8 cellular contexts compared by ENCODE assay signal in the genomic region with DNA sequence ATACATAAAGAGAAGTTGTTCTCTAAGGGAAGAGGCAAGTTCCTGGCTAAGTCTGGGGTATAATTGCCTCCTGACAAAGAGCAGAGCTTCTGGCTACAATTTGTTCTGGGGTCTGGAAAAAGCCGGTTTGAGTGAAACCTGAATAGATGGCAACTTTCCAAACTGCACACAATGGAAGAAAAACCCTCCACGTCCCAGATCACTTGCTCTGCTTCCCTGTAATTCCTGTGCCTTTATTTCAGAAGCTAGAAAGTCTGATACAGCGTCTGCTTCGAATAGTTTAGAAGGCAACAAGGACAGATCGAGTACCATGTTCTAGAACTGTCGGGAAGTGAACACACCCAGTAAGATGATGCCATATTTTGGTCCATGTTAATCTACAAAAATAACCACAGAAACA. TPM values are rescaled to one million over a fixed set of nuclear protein-coding genes. Genes with fewer than 3 reads are reported as not detected.
DNase-seq lines count a peak whose midpoint lies in the region; ATAC-seq and TF ChIP-seq lines count a peak whose summit lies in the region.

No MANE protein-coding gene starts in this region.

- intact Hi-C loops in CD8-positive, alpha-beta T cell (cut with DNase I, micrococcal nuclease) = loop anchor here in 1 of 2 experiments (10.0 kb wide), 2 partner anchors 225 to 1925 kb away; a partner anchor contains a TSS
- intact Hi-C loops in posterior cingulate gyrus (cut with DNase I) = no loop called here

- peak overlapping the region; percentile 79 for H3K27ac ChIP-seq in CD8-positive, alpha-beta T cell (ENCODE audit: low read depth, low read length)

- no peaks in the 10 kb centered on the region for H3K27me3 Mint-ChIP-seq in CD8-positive, alpha-beta T cell (ENCODE audit: low read depth)
- no peaks in the 10 kb centered on the region for H3K27me3 Mint-ChIP-seq in natural killer cell treated with Interleukin-12 subunit alpha and Interleukin-12 subunit beta and Interleukin-15 and Interleukin-18, amount 100 ng/mL, for 72 hours

- peaks cover 49% of the 10 kb centered on the region for H3K4me1 ChIP-seq in CD8-positive, alpha-beta T cell (ENCODE audit: insufficient read depth, low read length)

- peaks cover 70% of the 10 kb centered on the region for H3K4me1 Mint-ChIP-seq in CD8-positive, alpha-beta T cell (ENCODE audit: low read depth)
- peaks cover 38 to 47% of the 10 kb centered on the region in 2 donors for H3K4me1 Mint-ChIP-seq in natural killer cell treated with Interleukin-12 subunit alpha and Interleukin-12 subunit beta and Interleukin-15 and Interleukin-18, amount 100 ng/mL, for 72 hours (ENCODE audit: low read depth in 2 of 2)

- H3K36me3 ChIP-seq in CD8-positive, alpha-beta T cell (ENCODE audit: insufficient read depth, low read length) = no peaks in the 10 kb centered on the region

- peak overlapping the region; percentile 65 for H3K4me3 ChIP-seq in CD8-positive, alpha-beta T cell (ENCODE audit: low read depth, low read length)
- no peak overlapping the region for H3K4me3 ChIP-seq in choroid plexus epithelial cell (ENCODE audit: low read depth, low read length)

- H3K27me3 ChIP-seq in CD8-positive, alpha-beta T cell (ENCODE audit: insufficient read depth, low read length) = no peaks in the 10 kb centered on the region

- H3K27ac Mint-ChIP-seq in CD8-positive, alpha-beta T cell = peak overlapping the region; percentile 99
- H3K27ac Mint-ChIP-seq in natural killer cell treated with Interleukin-12 subunit alpha and Interleukin-12 subunit beta and Interleukin-15 and Interleukin-18, amount 100 ng/mL, for 72 hours = peak overlapping the region; percentile 88 to 92

- POLR2A ChIA-PET in CD8-positive, alpha-beta T cell (lab: Charles Lee) = interaction anchor here (0.6 to 17.9 kb wide), 5 partner anchors 8 to 955 kb away, joined by 4 to 685 read pairs (median 26); a partner anchor contains a TSS

- no peak for ATAC-seq in CD8-positive, alpha-beta T cell
- no peak for ATAC-seq in natural killer cell treated with Interleukin-12 subunit alpha and Interleukin-12 subunit beta and Interleukin-15 and Interleukin-18, amount 100 ng/mL, for 72 hours
- ATAC-seq in GM21529 (IDR thresholded peaks at IDR 0.05; ENCODE audit: unreplicated experiment) = no peak

- H3K4me3 Mint-ChIP-seq in CD8-positive, alpha-beta T cell = peak overlapping the region; percentile 94
- H3K4me3 Mint-ChIP-seq in natural killer cell treated with Interleukin-12 subunit alpha and Interleukin-12 subunit beta and Interleukin-15 and Interleukin-18, amount 100 ng/mL, for 72 hours = peak overlapping the region; percentile 95

- TF ChIP-seq CTCF in CD8-positive, alpha-beta T cell (IDR thresholded peaks at IDR 0.05) = no peak
- TF ChIP-seq CTCF in choroid plexus epithelial cell (conservative IDR thresholded peaks at IDR 0.05; ENCODE audit: low read depth, low read length) = no peak

- no peak for DNase-seq in CD8-positive, alpha-beta T cell
- DNase-seq in NCI-H2107 treated with DMSO at 0.1 percent for 48 hours (lab: John Stamatoyannopoulos, UW; ENCODE audit: unreplicated experiment) (peak; percentile 83), choroid plexus epithelial cell (ENCODE audit: low read depth) (peak; percentile 51), posterior cingulate gyrus (no peak), HCEC 1CT (no peak)
- DNase-seq in natural killer cell treated with Interleukin-12 subunit alpha and Interleukin-12 subunit beta and Interleukin-15 and Interleukin-18, amount 100 ng/mL, for 72 hours (ENCODE audit: low spot score) = no peak
- no peak for DNase-seq in stimulated activated CD4-positive, alpha-beta T cell treated with anti-CD3 and anti-CD28 coated beads, Interleukin-4, amount 100 ng/mL, for 24 hours

- CTCF ChIA-PET in CD8-positive, alpha-beta T cell (lab: Charles Lee) = interaction anchor here (0.8 to 25.1 kb wide), 8 partner anchors 9 to 60 kb away, joined by 3 to 622 read pairs (median 17); a partner anchor contains a TSS

- no peaks in the 10 kb centered on the region for H3K9me3 Mint-ChIP-seq in CD8-positive, alpha-beta T cell
- no peaks in the 10 kb centered on the region for H3K9me3 Mint-ChIP-seq in natural killer cell treated with Interleukin-12 subunit alpha and Interleukin-12 subunit beta and Interleukin-15 and Interleukin-18, amount 100 ng/mL, for 72 hours

- peaks cover 27% of the 10 kb centered on the region for H3K36me3 Mint-ChIP-seq in CD8-positive, alpha-beta T cell
- peaks cover 14% of the 10 kb centered on the region for H3K36me3 Mint-ChIP-seq in natural killer cell treated with Interleukin-12 subunit alpha and Interleukin-12 subunit beta and Interleukin-15 and Interleukin-18, amount 100 ng/mL, for 72 hours

- no peaks in the 10 kb centered on the region for H3K9me3 ChIP-seq in CD8-positive, alpha-beta T cell (ENCODE audit: low read length)

RNA-seq across cellular contexts. Expression of a gene that starts 1.6 kb away (rescaled TPM):
- total RNA-seq in CD8-positive, alpha-beta T cell = 100 to 1,000 TPM; 115 to 117 TPM
- total RNA-seq in natural killer cell treated with Interleukin-12 subunit alpha and Interleukin-12 subunit beta and Interleukin-15 and Interleukin-18, amount 100 ng/mL, for 72 hours = 10 to 100 TPM; 82.8 to 87.4 TPM

RNA-seq across cellular contexts. Expression of a gene that starts 7.6 kb away (rescaled TPM):
- 10 to 100 TPM; 27.1 to 28.1 TPM for total RNA-seq in CD8-positive, alpha-beta T cell
- 10 to 100 TPM; 26.0 to 34.2 TPM for total RNA-seq in natural killer cell treated with Interleukin-12 subunit alpha and Interleukin-12 subunit beta and Interleukin-15 and Interleukin-18, amount 100 ng/mL, for 72 hours

RNA-seq across cellular contexts. Expression of a gene that starts 34.5 kb away (rescaled TPM):
- 10 to 100 TPM; 43.9 to 46.9 TPM for total RNA-seq in CD8-positive, alpha-beta T cell
- total RNA-seq in natural killer cell treated with Interleukin-12 subunit alpha and Interleukin-12 subunit beta and Interleukin-15 and Interleukin-18, amount 100 ng/mL, for 72 hours = 10 to 100 TPM; 45.7 to 47.7 TPM

RNA-seq across cellular contexts. Expression of a gene that starts 36.1 kb away (rescaled TPM):
- total RNA-seq in CD8-positive, alpha-beta T cell = 10 to 100 TPM; 42.2 to 45.5 TPM
- 10 to 100 TPM; 24.3 to 35.4 TPM for total RNA-seq in natural killer cell treated with Interleukin-12 subunit alpha and Interleukin-12 subunit beta and Interleukin-15 and Interleukin-18, amount 100 ng/mL, for 72 hours

RNA-seq across cellular contexts. Expression of a gene that starts 41.1 kb away (rescaled TPM):
- total RNA-seq in CD8-positive, alpha-beta T cell = 10 to 100 TPM; 31.1 to 31.2 TPM
- total RNA-seq in natural killer cell treated with Interleukin-12 subunit alpha and Interleukin-12 subunit beta and Interleukin-15 and Interleukin-18, amount 100 ng/mL, for 72 hours = 100 to 1,000 TPM in 1 of 2 donors, 10 to 100 TPM in 1; 90.3 to 117 TPM

Comparison
In these comparisons a context has a peak if more than half of its experiments do, and no peak if none do; other contexts are left out.
1. DNase-seq: peak in NCI-H2107 treated with DMSO at 0.1 percent for 48 hours (single experiment) and choroid plexus epithelial cell (single experiment); none in CD8-positive, alpha-beta T cell (0 of 7), natural killer cell treated with Interleukin-12 subunit alpha and Interleukin-12 subunit beta and Interleukin-15 and Interleukin-18, amount 100 ng/mL, for 72 hours (single experiment), stimulated activated CD4-positive, alpha-beta T cell treated with anti-CD3 and anti-CD28 coated beads, Interleukin-4, amount 100 ng/mL, for 24 hours (single experiment), posterior cingulate gyrus (0 of 10) and HCEC 1CT (single experiment).